17 cellular contexts compared by ENCODE assay signal in genomic region chr15:57881361-57881760, GRCh38.
"Had no signal": no experiment of that assay in that cellular context is flagged by ENCODE, and none has a peak within 500 bp of the region (broad histone marks: within the 10 kb centered on the region; RNA-seq: fewer than 3 reads in every experiment).

No MANE protein-coding gene starts in this region.

- H3K27me3 ChIP-seq: ovary, tibial artery, uterus had no signal

- H3K27ac Mint-ChIP-seq: activated CD4-positive, alpha-beta memory T cell treated with anti-CD3 and anti-CD28 coated beads, Interleukin-2, amount 10 ng/mL, durations not matched to agents 7 days and 5 days; activated T-helper 1 cell treated with anti-CD3 and anti-CD28 coated beads, Interleukin-12 subunit alpha, Interleukin-12 subunit beta, Interleukin-2, Interleukin-4 antibody, amounts not matched to agents 30 ng/mL and 10 ng/mL and 1 ng/mL, durations not matched to agents 14 hours and 24 hours and 36 hours; endodermal cell; memory B cell; nephron had no signal

- H3K4me3 ChIP-seq: ovary, tibial artery, uterus had no signal

- H3K4me1 ChIP-seq: foreskin keratinocyte, tibial artery, uterus had no signal

- H3K9me3 ChIP-seq: ovary, tibial artery, uterus had no signal

- H3K4me3 Mint-ChIP-seq: activated CD4-positive, alpha-beta memory T cell treated with anti-CD3 and anti-CD28 coated beads, Interleukin-2, amount 10 ng/mL, durations not matched to agents 7 days and 5 days; activated T-helper 1 cell treated with anti-CD3 and anti-CD28 coated beads, Interleukin-12 subunit alpha, Interleukin-12 subunit beta, Interleukin-2, Interleukin-4 antibody, amounts not matched to agents 30 ng/mL and 10 ng/mL and 1 ng/mL, durations not matched to agents 14 hours and 24 hours and 36 hours; central memory CD8-positive, alpha-beta T cell; endodermal cell; memory B cell; nephron had no signal

- ATAC-seq: foreskin keratinocyte, left lobe of liver had no signal

- H3K27ac ChIP-seq: foreskin keratinocyte, ovary, tibial artery, uterus, VCaP had no signal

- H3K36me3 Mint-ChIP-seq: memory B cell had no signal

- H3K9me3 Mint-ChIP-seq: activated CD4-positive, alpha-beta memory T cell treated with anti-CD3 and anti-CD28 coated beads, Interleukin-2, amount 10 ng/mL, durations not matched to agents 7 days and 5 days; activated T-helper 1 cell treated with anti-CD3 and anti-CD28 coated beads, Interleukin-12 subunit alpha, Interleukin-12 subunit beta, Interleukin-2, Interleukin-4 antibody, amounts not matched to agents 30 ng/mL and 10 ng/mL and 1 ng/mL, durations not matched to agents 14 hours and 24 hours and 36 hours; central memory CD8-positive, alpha-beta T cell had no signal

- DNase-seq: activated CD4-positive, alpha-beta memory T cell treated with anti-CD3 and anti-CD28 coated beads, Interleukin-2, amount 10 ng/mL, durations not matched to agents 7 days and 5 days; activated naive CD4-positive, alpha-beta T cell; dermis blood vessel endothelial cell; endodermal cell; erythroblast; ovary; stimulated activated CD4-positive, alpha-beta T cell treated with anti-CD3 and anti-CD28 coated beads, Interleukin-4, amount 100 ng/mL, for 4 hours; T1000; tibial artery; uterus had no signal

- H3K4me1 Mint-ChIP-seq: activated CD4-positive, alpha-beta memory T cell treated with anti-CD3 and anti-CD28 coated beads, Interleukin-2, amount 10 ng/mL, durations not matched to agents 7 days and 5 days; central memory CD8-positive, alpha-beta T cell; endodermal cell; memory B cell had no signal

- H3K36me3 ChIP-seq: ovary, tibial artery, uterus had no signal
